In genomic region chr9:85702881-85703280, GRCh38 we compare ENCODE assay signal across 15 cellular contexts. TPM values are rescaled to one million over a fixed set of nuclear protein-coding genes. Genes with fewer than 3 reads are reported as not detected.
A peak's percentile ranks its signal among the peaks of the same experiment; 100 is the strongest.
DNase-seq lines count a peak whose midpoint lies in the region; ATAC-seq and TF ChIP-seq lines count a peak whose summit lies in the region.
"Had no signal": no experiment of that assay in that cellular context is flagged by ENCODE, and none has a peak within 500 bp of the region (broad histone marks: within the 10 kb centered on the region; RNA-seq: fewer than 3 reads in every experiment).

No MANE protein-coding gene starts in this region.

- no peaks in the 10 kb centered on the region for H3K27me3 Mint-ChIP-seq in effector memory CD8-positive, alpha-beta T cell
- H3K27me3 Mint-ChIP-seq in natural killer cell (ENCODE audit: low read depth in 2 of 2): no peaks in the 10 kb centered on the region
- H3K27me3 Mint-ChIP-seq: B cell had no signal

- DNase-seq in MV-4-11 (lab: John Stamatoyannopoulos, UW) (peak; percentile 82), natural killer cell (no peak), GOT3 (lab: John Stamatoyannopoulos, UW) (no peak)
- no peak for DNase-seq in effector memory CD8-positive, alpha-beta T cell
- no peak for DNase-seq in stimulated activated CD4-positive, alpha-beta T cell treated with anti-CD3 and anti-CD28 coated beads, Interleukin-2, amount 100 ng/mL, for 48 hours
- DNase-seq: activated CD8-positive, alpha-beta memory T cell treated with anti-CD3 and anti-CD28 coated beads for 24 hours; DMS153; IMR-90; NCI-H1092; NCI-H774 had no signal

- H4K20me1 ChIP-seq in BLaER1 treated with 17β-estradiol and CSF1 and Interleukin-3, amounts not matched to agents 10 nM and 100 nM: peaks cover 0 to 14% (median 0%) of the 10 kb centered on the region in 11 experiments; a peak in 8 of 22 replicates

- peak overlapping the region; percentile 6 to 59 for H3K27ac Mint-ChIP-seq in effector memory CD8-positive, alpha-beta T cell
- H3K27ac Mint-ChIP-seq in natural killer cell: peak overlapping the region; percentile 9 to 30
- H3K27ac Mint-ChIP-seq: B cell, neural progenitor cell had no signal

- no peak overlapping the region for H3K4me3 Mint-ChIP-seq in effector memory CD8-positive, alpha-beta T cell
- no peak overlapping the region for H3K4me3 Mint-ChIP-seq in natural killer cell
- H3K4me3 Mint-ChIP-seq: B cell, neural progenitor cell had no signal

- H3K36me3 ChIP-seq in BLaER1 treated with 17β-estradiol and CSF1 and Interleukin-3, amounts not matched to agents 10 nM and 100 nM: peaks cover 7 to 54% (median 30%) of the 10 kb centered on the region in 11 experiments; a peak in 20 of 22 replicates
- H3K36me3 ChIP-seq: neural progenitor cell had no signal

- peak overlapping the region in 1 of 11 experiments; percentile 17; a peak in 1 of 22 replicates for H3K9ac ChIP-seq in BLaER1 treated with 17β-estradiol and CSF1 and Interleukin-3, amounts not matched to agents 10 nM and 100 nM
- H3K9ac ChIP-seq: neural progenitor cell had no signal

- ATAC-seq in effector memory CD8-positive, alpha-beta T cell (replicated peaks): no peak
- ATAC-seq in natural killer cell (no peak), HG03571 (IDR thresholded peaks at IDR 0.05; ENCODE audit: unreplicated experiment) (no peak), HG03097 (IDR thresholded peaks at IDR 0.05; ENCODE audit: low FRiP score, unreplicated experiment) (no peak)

- H3K4me3 ChIP-seq in BLaER1 treated with 17β-estradiol and CSF1 and Interleukin-3, amounts not matched to agents 10 nM and 100 nM: no peak overlapping the region
- H3K4me3 ChIP-seq: neural progenitor cell had no signal

- intact Hi-C loops in natural killer cell (cut with micrococcal nuclease): no loop called here

- H3K27ac ChIP-seq in BLaER1 treated with 17β-estradiol and CSF1 and Interleukin-3, amounts not matched to agents 10 nM and 100 nM: peak overlapping the region in 5 of 11 experiments; percentile 2 to 54 (median 16); a peak in 4 of 22 replicates
- H3K27ac ChIP-seq: neural progenitor cell had no signal

- no peaks in the 10 kb centered on the region for H3K9me3 Mint-ChIP-seq in effector memory CD8-positive, alpha-beta T cell
- no peaks in the 10 kb centered on the region for H3K9me3 Mint-ChIP-seq in natural killer cell

- H3K36me3 Mint-ChIP-seq in effector memory CD8-positive, alpha-beta T cell (ENCODE audit: insufficient read depth): peaks cover 15% of the 10 kb centered on the region
- no peaks in the 10 kb centered on the region for H3K36me3 Mint-ChIP-seq in natural killer cell

- peaks cover 27 to 56% of the 10 kb centered on the region in 2 donors for H3K4me1 Mint-ChIP-seq in effector memory CD8-positive, alpha-beta T cell (ENCODE audit: low read depth in 2 of 2)
- peaks cover 59 to 65% of the 10 kb centered on the region in 2 donors for H3K4me1 Mint-ChIP-seq in natural killer cell
- H3K4me1 Mint-ChIP-seq: neural progenitor cell had no signal

- no peak for TF ChIP-seq CTCF in natural killer cell (IDR thresholded peaks at IDR 0.05)

- H3K4me2 ChIP-seq in BLaER1 treated with 17β-estradiol and CSF1 and Interleukin-3, amounts not matched to agents 10 nM and 100 nM: peak overlapping the region; percentile 27 to 79 (median 54)
- H3K4me2 ChIP-seq: neural progenitor cell had no signal

- no peaks in the 10 kb centered on the region for H3K27me3 ChIP-seq in BLaER1 treated with 17β-estradiol and CSF1 and Interleukin-3, amounts not matched to agents 10 nM and 100 nM
- H3K27me3 ChIP-seq: neural progenitor cell had no signal

- H3K4me1 ChIP-seq in BLaER1 treated with 17β-estradiol and CSF1 and Interleukin-3, amounts not matched to agents 10 nM and 100 nM: peaks cover 13 to 44% (median 18%) of the 10 kb centered on the region in 10 experiments
- H3K4me1 ChIP-seq: neural progenitor cell had no signal

- H3K9me3 ChIP-seq in BLaER1 treated with 17β-estradiol and CSF1 and Interleukin-3, amounts not matched to agents 10 nM and 100 nM (replicated peaks in 1 of 11): peaks cover 0 to 30% (median 18%) of the 10 kb centered on the region in 11 experiments; a peak in 18 of 22 replicates

RNA-seq across cellular contexts. Expression of gene AGTPBP1, which starts 38.9 kb away (rescaled TPM):
- total RNA-seq in natural killer cell: 100 to 1,000 TPM; 140 to 150 (median 140) TPM
